13 cellular contexts compared by ENCODE assay signal in the genomic region with DNA sequence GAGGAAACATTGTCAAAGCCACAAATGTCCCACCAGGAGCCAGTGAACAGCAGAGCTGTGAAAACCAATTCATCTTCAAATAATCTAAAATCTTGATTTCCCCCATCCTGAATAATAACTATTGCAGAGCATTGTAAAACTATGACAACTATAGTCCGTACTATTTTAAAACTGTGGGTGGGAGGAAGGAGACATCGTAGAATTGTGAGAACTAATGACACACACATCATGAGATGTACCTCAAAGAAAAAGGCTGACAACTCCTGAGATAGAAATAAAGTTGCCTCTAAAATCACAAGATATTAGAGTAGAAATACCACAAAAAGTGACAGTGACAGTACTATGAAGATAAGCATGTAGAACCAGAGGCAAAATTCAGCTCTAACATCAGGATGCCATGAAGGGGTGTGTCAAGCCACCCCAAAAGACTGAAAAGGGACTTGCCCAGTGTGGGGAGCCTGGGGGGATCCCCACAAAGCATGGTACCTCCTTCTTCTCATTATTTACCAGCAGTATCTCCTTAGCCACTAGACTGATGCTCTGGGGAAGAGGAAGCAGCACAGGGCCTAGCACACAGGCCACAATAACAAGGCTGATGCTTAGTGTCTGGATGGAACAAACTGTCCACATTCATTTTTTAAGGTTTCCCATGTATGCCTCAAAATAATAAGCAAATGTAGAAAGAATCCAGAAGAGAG. TPM values are rescaled to one million over a fixed set of nuclear protein-coding genes. Genes with fewer than 3 reads are reported as not detected.
DNase-seq lines count a peak whose midpoint lies in the region; ATAC-seq and TF ChIP-seq lines count a peak whose summit lies in the region.
"Had no signal": no experiment of that assay in that cellular context is flagged by ENCODE, and none has a peak within 500 bp of the region (broad histone marks: within the 10 kb centered on the region; RNA-seq: fewer than 3 reads in every experiment).

No MANE protein-coding gene starts in this region.

- peak overlapping the region; percentile 61 for H3K27ac Mint-ChIP-seq in central memory CD8-positive, alpha-beta T cell (ENCODE audit: low read depth)

- intact Hi-C loops in lower leg skin (cut with DNase I; ENCODE audit: low total_unique reads) (no loop called here), sciatic nerve (cut with DNase I) (no loop called here)

- TF ChIP-seq POLR2A in lower leg skin (IDR thresholded peaks at IDR 0.05), result no peak

- H3K4me3 ChIP-seq in lower leg skin (ENCODE audit: low read depth, poor library complexity, severe bottlenecking), result no peak overlapping the region
- H3K4me3 ChIP-seq: uterus had no signal

- peak in 1 of 2 donors; percentile 28 for DNase-seq in central memory CD8-positive, alpha-beta T cell (ENCODE audit: low spot score in 2 of 2)
- DNase-seq in SKM-1 (lab: John Stamatoyannopoulos, UW; ENCODE audit: unreplicated experiment) (no peak), 8988T (no peak), lower leg skin (ENCODE audit: low spot score in 2 of 2) (no peak), sciatic nerve (ENCODE audit: low spot score) (no peak)
- DNase-seq: central memory CD4-positive, alpha-beta T cell; DMS53; stimulated activated CD4-positive, alpha-beta T cell treated with anti-CD3 and anti-CD28 coated beads, Interleukin-2, amount 100 ng/mL, for 24 hours; uterus had no signal

- 87 to 90% methylated on average over 2 of the region's 2 CpGs for WGBS in lower leg skin, 2 donors

- TF ChIP-seq CTCF in lower leg skin (IDR thresholded peaks at IDR 0.05), result no peak

- no peaks in the 10 kb centered on the region for H3K27me3 Mint-ChIP-seq in central memory CD8-positive, alpha-beta T cell

- H3K9me3 Mint-ChIP-seq in central memory CD8-positive, alpha-beta T cell, result no peaks in the 10 kb centered on the region

- peak; percentile 80 for ATAC-seq in GM18498 (IDR thresholded peaks at IDR 0.05; ENCODE audit: unreplicated experiment)
- peak; percentile 90 for ATAC-seq in GM19463 (IDR thresholded peaks at IDR 0.05; ENCODE audit: unreplicated experiment)
- ATAC-seq in HG03108 (IDR thresholded peaks at IDR 0.05; ENCODE audit: unreplicated experiment), result peak; percentile 72
- ATAC-seq in central memory CD8-positive, alpha-beta T cell (replicated peaks; ENCODE audit: extremely low read depth, poor library complexity, severe bottlenecking), result peak; percentile 97
- no peak for ATAC-seq in sciatic nerve

- peaks cover 65% of the 10 kb centered on the region for H3K4me1 Mint-ChIP-seq in central memory CD8-positive, alpha-beta T cell

- no peak overlapping the region for H3K4me3 Mint-ChIP-seq in central memory CD8-positive, alpha-beta T cell

- H3K36me3 Mint-ChIP-seq in central memory CD8-positive, alpha-beta T cell (ENCODE audit: insufficient read depth), result peaks cover 7% of the 10 kb centered on the region

RNA-seq across cellular contexts. Expression of gene NAPB, which starts 13.4 kb away (rescaled TPM):
- total RNA-seq in lower leg skin (10 to 100 TPM in 3 of 4 donors, 1 to 10 TPM in 1; 7.9 to 12.4 (median 10.5) TPM), sciatic nerve (18.7 TPM)

RNA-seq across cellular contexts. Expression of gene CSTL1, which starts 31.6 kb away (rescaled TPM):
- not detected for total RNA-seq in lower leg skin
- not detected for total RNA-seq in sciatic nerve
- total RNA-seq: myocyte, uterus had no signal

RNA-seq across cellular contexts. Expression of gene CST11, which starts 44.8 kb away (rescaled TPM):
- total RNA-seq in lower leg skin, result not detected
- not detected for total RNA-seq in sciatic nerve
- total RNA-seq: myocyte, uterus had no signal

RNA-seq across cellular contexts. Expression of gene GZF1, which starts 45.9 kb away (rescaled TPM):
- total RNA-seq in lower leg skin (10 to 100 TPM in 3 of 4 donors, 1 to 10 TPM in 1; 4.4 to 15.1 (median 13.5) TPM), sciatic nerve (15.7 TPM)

RNA-seq across cellular contexts. Expression of gene NXT1, which starts 57.3 kb away (rescaled TPM):
- total RNA-seq in lower leg skin (10 to 100 TPM; 29.2 to 40.2 (median 35.1) TPM), sciatic nerve (15.9 TPM)
